In the genomic region with DNA sequence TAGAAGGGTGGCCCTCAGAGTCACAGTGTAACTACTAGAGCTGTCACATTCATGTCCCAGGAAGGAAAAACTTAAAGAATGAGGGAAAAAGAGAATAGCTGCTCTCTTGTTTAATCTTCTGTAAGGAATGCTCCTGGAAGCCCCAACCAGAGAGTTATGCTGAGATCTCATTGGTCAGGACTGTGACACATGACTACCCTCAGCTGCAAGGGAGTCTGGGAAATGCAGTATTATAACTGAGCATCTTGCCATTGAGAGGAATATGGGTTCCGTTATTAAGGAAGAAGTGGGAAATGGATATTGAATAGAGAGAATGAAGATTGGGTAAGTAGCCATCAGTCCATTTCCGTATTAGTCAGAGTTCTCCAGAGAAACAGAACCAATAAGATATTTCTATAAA, we compare ENCODE assay signal across 28 cellular contexts.
DNase-seq lines count a peak whose midpoint lies in the region; ATAC-seq, FAIRE-seq and TF ChIP-seq lines count a peak whose summit lies in the region.
"Had no signal": no experiment of that assay in that cellular context is flagged by ENCODE, and none has a peak within 500 bp of the region (broad histone marks: within the 10 kb centered on the region; RNA-seq: fewer than 3 reads in every experiment).

No MANE protein-coding gene starts in this region.

- no peaks in the 10 kb centered on the region for H3K9me3 ChIP-seq in HepG2 (ENCODE audit: low read length)
- H3K9me3 ChIP-seq in right lobe of liver, result no peaks in the 10 kb centered on the region
- no peaks in the 10 kb centered on the region for H3K9me3 ChIP-seq in body of pancreas
- H3K9me3 ChIP-seq: BE2C had no signal

- no TSS peak for BruUV-seq in HepG2 (replicated peaks; lab: Mats Ljungman, UMichigan)

- in situ Hi-C loops in HepG2 (cut with HindIII; ENCODE audit: extremely low pct_ligation_motif_present, low pct_unique_long_range_greater_than_20kb) (no loop called here), brain microvascular endothelial cell (cut with HindIII; ENCODE audit: low pct_ligation_motif_present, low sequenced_read_pairs) (no loop called here)

- peaks cover 5% of the 10 kb centered on the region; the same call in 2 of the 3 replicates for H3K4me1 Mint-ChIP-seq in GM23338
- peaks cover 11% of the 10 kb centered on the region for H3K4me1 Mint-ChIP-seq in WTC11
- H3K4me1 Mint-ChIP-seq: CD14-positive monocyte; CD4-positive, alpha-beta memory T cell; CD4-positive, CD25-positive, alpha-beta regulatory T cell; CD8-positive, alpha-beta memory T cell had no signal

- no peak overlapping the region for H3K4me3 ChIP-seq in HepG2 (replicated peaks in 1 of 3; ENCODE audit: insufficient read depth in 1 of 3, low read depth in 2 of 3, low read length in 3 of 3)
- H3K4me3 ChIP-seq in right lobe of liver, result no peak overlapping the region
- no peak overlapping the region for H3K4me3 ChIP-seq in GM23338
- H3K4me3 ChIP-seq in brain microvascular endothelial cell (ENCODE audit: low read depth, low read length), result no peak overlapping the region
- H3K4me3 ChIP-seq in body of pancreas, result no peak overlapping the region
- H3K4me3 ChIP-seq: BLaER1, GM12878 had no signal

- H4K20me1 ChIP-seq in HepG2 (ENCODE audit: insufficient read depth, low read length), result no peaks in the 10 kb centered on the region
- H4K20me1 ChIP-seq in GM23338 (replicated peaks; ENCODE audit: insufficient read depth), result no peaks in the 10 kb centered on the region
- H4K20me1 ChIP-seq: BLaER1 had no signal

- DNase-seq in HepG2 (ENCODE audit: low spot score) (no peak), right lobe of liver (no peak), GM23338 (ENCODE audit: low spot score) (no peak), WTC11 (ENCODE audit: low spot score) (no peak), brain microvascular endothelial cell (no peak), D341Med (ENCODE audit: low spot score) (no peak), body of pancreas (no peak)
- DNase-seq: 8988T; ACHN; BE2C; C1 segment of cervical spinal cord; CD4-positive, alpha-beta memory T cell; CD4-positive, CD25-positive, alpha-beta regulatory T cell; CD8-positive, alpha-beta memory T cell; COR-L47; DMS 273 treated with DMSO at 0.1 percent for 48 hours; DMS153; DMS53; DMS79; DND-41; EL; GDM1 had no signal

- H3K27me3 Mint-ChIP-seq in GM23338 (ENCODE audit: insufficient read depth, low read depth, poor library complexity), result peaks cover 2% of the 10 kb centered on the region
- no peaks in the 10 kb centered on the region for H3K27me3 Mint-ChIP-seq in WTC11 (ENCODE audit: low read depth)

- WGBS in HepG2 (ENCODE audit: low lambda C conversion rate), result 95% methylated on average over 2 of the region's 2 CpGs
- WGBS in right lobe of liver (ENCODE audit: insufficient coverage, low coverage, low lambda C conversion rate, missing lambda C conversion rate), result 91% methylated on average over 2 of the region's 2 CpGs
- 94 to 97% methylated on average over 2 of the region's 2 CpGs for WGBS in body of pancreas, 2 donors

- intact Hi-C loops in HepG2 (cut with micrococcal nuclease; ENCODE audit: unreplicated experiment) (no loop called here), right lobe of liver (cut with DNase I) (no loop called here), body of pancreas (cut with DNase I) (no loop called here)

- FAIRE-seq in HepG2 (lab: Jason Lieb, UNC), result no peak
- FAIRE-seq: A204.1, GM12878, GM12892, GM18507 had no signal

- no peak for TF ChIP-seq CTCF in HepG2 (CRISPR knock-in tag; IDR thresholded peaks at IDR 0.05)
- no peak for TF ChIP-seq CTCF in right lobe of liver (IDR thresholded peaks at IDR 0.05)
- no peak for TF ChIP-seq CTCF in GM23338 (conservative IDR thresholded peaks at IDR 0.05; ENCODE audit: low read depth in 2 of 2)
- no peak for TF ChIP-seq CTCF in WTC11 (IDR thresholded peaks at IDR 0.05)
- TF ChIP-seq CTCF in brain microvascular endothelial cell (IDR thresholded peaks at IDR 0.05; ENCODE audit: low read depth, low read length, missing control alignments), result no peak
- TF ChIP-seq CTCF in body of pancreas (IDR thresholded peaks at IDR 0.05), result no peak

- no peak for ATAC-seq in HepG2
- no peak for ATAC-seq in right lobe of liver
- ATAC-seq in GM23338, result no peak
- no peak for ATAC-seq in WTC11
- ATAC-seq in body of pancreas, result no peak
- ATAC-seq: GM12878 had no signal

- H3K36me3 Mint-ChIP-seq in GM23338 (ENCODE audit: low read depth), result no peaks in the 10 kb centered on the region; the same call in 2 of the 3 replicates
- H3K36me3 Mint-ChIP-seq in WTC11, result peaks cover 5% of the 10 kb centered on the region; the same call in 1 of the 2 replicates
- H3K36me3 Mint-ChIP-seq: CD14-positive monocyte; CD4-positive, CD25-positive, alpha-beta regulatory T cell; CD8-positive, alpha-beta memory T cell had no signal

- no peak for TF ChIP-seq POLR2A in HepG2 (IDR thresholded peaks at IDR 0.05; ENCODE audit: insufficient read depth in 1 of 2, low read depth in 2 of 2, low read length in 2 of 2)
- TF ChIP-seq POLR2A in right lobe of liver (IDR thresholded peaks at IDR 0.05), result no peak
- TF ChIP-seq POLR2A in body of pancreas (IDR thresholded peaks at IDR 0.05), result no peak

- H3K27me3 ChIP-seq in HepG2 (ENCODE audit: control insufficient read depth in 1 of 2, insufficient read depth in 2 of 2, low read length in 2 of 2) (no peaks in the 10 kb centered on the region), right lobe of liver (no peaks in the 10 kb centered on the region), GM23338 (ENCODE audit: insufficient read depth) (no peaks in the 10 kb centered on the region), brain microvascular endothelial cell (replicated peaks) (no peaks in the 10 kb centered on the region), body of pancreas (no peaks in the 10 kb centered on the region)
- H3K27me3 ChIP-seq: BE2C, BLaER1 had no signal

- TF ChIP-seq RAD21 in HepG2 (CRISPR knock-in tag; IDR thresholded peaks at IDR 0.05), result no peak

- H3K9me2 ChIP-seq in GM23338 (ENCODE audit: insufficient read depth), result 0 out of 2 replicates have a peak, but pooled peaks cover 5% of the 10 kb centered on the region

- POLR2A ChIA-PET in HepG2 (lab: Yijun Ruan, JAX), result interaction anchor here (1.2 kb wide), 1 partner anchor 46 kb away, joined by 4 read pairs; no protein-coding TSS in a partner anchor
- POLR2A ChIA-PET in WTC11 (lab: Charles Lee), result no interaction called here

- H3K4me3 Mint-ChIP-seq in GM23338 (no peak overlapping the region), WTC11 (no peak overlapping the region)
- H3K4me3 Mint-ChIP-seq: CD14-positive monocyte; CD4-positive, alpha-beta memory T cell; CD8-positive, alpha-beta memory T cell had no signal

- H3K4me2 ChIP-seq in HepG2 (ENCODE audit: low read depth, low read length) (no peak overlapping the region), GM23338 (no peak overlapping the region)
- H3K4me2 ChIP-seq: BLaER1 had no signal

- no peak overlapping the region for H3K27ac Mint-ChIP-seq in GM23338
- no peak overlapping the region for H3K27ac Mint-ChIP-seq in WTC11
- H3K27ac Mint-ChIP-seq: CD14-positive monocyte; CD4-positive, CD25-positive, alpha-beta regulatory T cell; CD8-positive, alpha-beta memory T cell had no signal

- CTCF ChIA-PET in HepG2 (lab: Yijun Ruan, JAX; ENCODE audit: low intra/inter-chr PET ratio, low total read pairs) (interaction anchor here (0.7 kb wide), 1 partner anchor 1293 kb away, joined by 3 read pairs; no protein-coding TSS in a partner anchor), WTC11 (lab: Charles Lee) (interaction anchor here (1.6 kb wide), 1 partner anchor 23 kb away, joined by 4 read pairs; no protein-coding TSS in a partner anchor)

- H2AFZ ChIP-seq in HepG2 (ENCODE audit: low read length), result no peak overlapping the region
- 0 out of 2 replicates have a peak overlapping the region, but pooled peaks have one; percentile 32 for H2AFZ ChIP-seq in GM23338

- TF ChIP-seq EP300 in HepG2 (IDR thresholded peaks at IDR 0.05; ENCODE audit: low read depth in 2 of 2, low read length in 2 of 2), result no peak
- no peak for TF ChIP-seq EP300 in HepG2 (CRISPR knock-in tag; IDR thresholded peaks at IDR 0.05; ENCODE audit: borderline replicate concordance)

- H3K9ac ChIP-seq in HepG2 (ENCODE audit: insufficient read depth, low read depth, low read length), result no peak overlapping the region
- H3K9ac ChIP-seq: BLaER1 had no signal

- H3K27ac ChIP-seq in HepG2 (ENCODE audit: extremely low read length, insufficient read depth, low read length) (no peak overlapping the region), right lobe of liver (no peak overlapping the region), GM23338 (ENCODE audit: low read depth) (no peak overlapping the region), brain microvascular endothelial cell (no peak overlapping the region), body of pancreas (no peak overlapping the region)
- H3K27ac ChIP-seq: BLaER1 had no signal

- H3K36me3 ChIP-seq in HepG2 (replicated peaks in 1 of 2; ENCODE audit: control insufficient read depth in 1 of 2, insufficient read depth in 2 of 2, low read length in 2 of 2) (no peaks in the 10 kb centered on the region), right lobe of liver (no peaks in the 10 kb centered on the region), GM23338 (ENCODE audit: insufficient read depth) (no peaks in the 10 kb centered on the region), brain microvascular endothelial cell (replicated peaks) (no peaks in the 10 kb centered on the region), body of pancreas (replicated peaks in 1 of 2; ENCODE audit: insufficient read depth in 1 of 2, low read depth in 2 of 2) (no peaks in the 10 kb centered on the region)
- H3K36me3 ChIP-seq: BE2C, BLaER1 had no signal

- H3K9me3 Mint-ChIP-seq in GM23338 (peaks cover 3% of the 10 kb centered on the region; the same call in 1 of the 3 replicates), WTC11 (peaks cover 14% of the 10 kb centered on the region)

- H3K4me1 ChIP-seq in HepG2 (ENCODE audit: insufficient read depth, low read length) (no peaks in the 10 kb centered on the region), right lobe of liver (no peaks in the 10 kb centered on the region), GM23338 (ENCODE audit: insufficient read depth) (no peaks in the 10 kb centered on the region), body of pancreas (no peaks in the 10 kb centered on the region)
- H3K4me1 ChIP-seq: BE2C, BLaER1 had no signal

- no peaks in the 10 kb centered on the region for H3F3A ChIP-seq in GM23338 (replicated peaks; ENCODE audit: low read depth)

- H3K79me2 ChIP-seq in HepG2 (ENCODE audit: insufficient read depth, low read length) (no peaks in the 10 kb centered on the region), GM23338 (replicated peaks; ENCODE audit: insufficient read depth) (no peaks in the 10 kb centered on the region)

TF ChIP-seq in HepG2, 621 proteins besides CTCF, POLR2A, EP300 and RAD21 (continues in another document):
- TF ChIP-seq SMARCE1 (IDR thresholded peaks at IDR 0.05; ENCODE audit: borderline replicate concordance) (no peak), MXI1 (IDR thresholded peaks at IDR 0.05; ENCODE audit: borderline replicate concordance, low read depth, low read length) (no peak)
